Comparison of ENCODE assay signal across 20 cellular contexts in genomic region chr18:24968233-24968775, GRCh38.
DNase-seq lines count a peak whose midpoint lies in the region; ATAC-seq and TF ChIP-seq lines count a peak whose summit lies in the region.
"Had no signal": no experiment of that assay in that cellular context is flagged by ENCODE, and none has a peak within 500 bp of the region (broad histone marks: within the 10 kb centered on the region; RNA-seq: fewer than 3 reads in every experiment).

No MANE protein-coding gene starts in this region.

- DNase-seq in AG04449 (ENCODE audit: low read depth, low spot score) (peak; percentile 37), GM03348 (ENCODE audit: low spot score) (peak; percentile 44), adipocyte (ENCODE audit: low read depth) (peak; percentile 10), foreskin melanocyte (peak; percentile 54), Kasumi-1 (lab: John Stamatoyannopoulos, UW) (no peak), NCI-H226 (no peak), aorta (no peak)
- no peak for DNase-seq in stimulated activated CD4-positive, alpha-beta T cell treated with anti-CD3 and anti-CD28 coated beads, Interleukin-4, amount 100 ng/mL, for 4 hours
- DNase-seq: C1 segment of cervical spinal cord, H9, NCI-H1105 treated with DMSO at 0.1 percent for 48 hours, NCI-H1694, NCI-H2081 treated with DMSO at 0.1 percent for 48 hours, NCI-H524, NCI-H82, OCI-M1, Right ventricle myocardium superior, T-cell had no signal

- H3K4me1 ChIP-seq in adipocyte (ENCODE audit: control insufficient read depth, insufficient read depth, low read length) (no peaks in the 10 kb centered on the region), aorta (ENCODE audit: control insufficient read depth in 1 of 2, insufficient read depth in 2 of 2, low read length in 2 of 2) (no peaks in the 10 kb centered on the region)

- ATAC-seq in aorta (ENCODE audit: low FRiP score), result no peak
- ATAC-seq: T-cell had no signal

- POLR2A ChIA-PET in AG04449 (lab: Yijun Ruan, JAX), result no interaction called here

- 85 to 86% methylated on average over 3 of the region's 3 CpGs for WGBS in aorta, 2 donors

- H3K9ac ChIP-seq in adipocyte (ENCODE audit: low read length), result no peak overlapping the region

- TF ChIP-seq CTCF in AG04449 (IDR thresholded peaks at IDR 0.05; ENCODE audit: insufficient read depth, low read length, missing control alignments), result no peak

- no peak overlapping the region for H3K27ac ChIP-seq in aorta (ENCODE audit: low read depth in 1 of 2, low read length in 2 of 2)
- H3K27ac ChIP-seq: 22Rv1, SK-N-MC had no signal

- H3K9me3 ChIP-seq in adipocyte (ENCODE audit: control insufficient read depth, low read length) (no peaks in the 10 kb centered on the region), aorta (ENCODE audit: control insufficient read depth, low read length) (no peaks in the 10 kb centered on the region)

- H3K36me3 ChIP-seq in adipocyte (ENCODE audit: control insufficient read depth, insufficient read depth, low read length, severe bottlenecking) (no peaks in the 10 kb centered on the region), aorta (ENCODE audit: control insufficient read depth in 1 of 2, insufficient read depth in 2 of 2, low read length in 1 of 2) (no peaks in the 10 kb centered on the region)

- CTCF ChIA-PET in AG04449 (lab: Yijun Ruan, JAX), result no interaction called here

- H3K27me3 ChIP-seq in adipocyte (replicated peaks; ENCODE audit: control insufficient read depth, insufficient read depth, low read length), result no peaks in the 10 kb centered on the region
- no peaks in the 10 kb centered on the region for H3K27me3 ChIP-seq in aorta (ENCODE audit: control insufficient read depth in 1 of 2, insufficient read depth in 2 of 2, low read length in 1 of 2)

- intact Hi-C loops in aorta (cut with DNase I), result no loop called here

- H3K4me3 ChIP-seq in AG04449 (ENCODE audit: low read depth, low read length) (no peak overlapping the region), adipocyte (ENCODE audit: low read length) (no peak overlapping the region), aorta (ENCODE audit: low read length in 2 of 2) (no peak overlapping the region)
- H3K4me3 ChIP-seq: SK-N-MC had no signal

Comparison
In these comparisons a context has a peak if more than half of its experiments do, and no peak if none do; other contexts are left out.
1. DNase-seq: peak in AG04449 (single experiment), GM03348 (single experiment), adipocyte (single experiment) and foreskin melanocyte (single experiment); none in stimulated activated CD4-positive, alpha-beta T cell treated with anti-CD3 and anti-CD28 coated beads, Interleukin-4, amount 100 ng/mL, for 4 hours (0 of 2), Kasumi-1 (0 of 2), NCI-H226 (single experiment) and aorta (0 of 2).